ENCODE assay signal across 11 cellular contexts in the genomic region with DNA sequence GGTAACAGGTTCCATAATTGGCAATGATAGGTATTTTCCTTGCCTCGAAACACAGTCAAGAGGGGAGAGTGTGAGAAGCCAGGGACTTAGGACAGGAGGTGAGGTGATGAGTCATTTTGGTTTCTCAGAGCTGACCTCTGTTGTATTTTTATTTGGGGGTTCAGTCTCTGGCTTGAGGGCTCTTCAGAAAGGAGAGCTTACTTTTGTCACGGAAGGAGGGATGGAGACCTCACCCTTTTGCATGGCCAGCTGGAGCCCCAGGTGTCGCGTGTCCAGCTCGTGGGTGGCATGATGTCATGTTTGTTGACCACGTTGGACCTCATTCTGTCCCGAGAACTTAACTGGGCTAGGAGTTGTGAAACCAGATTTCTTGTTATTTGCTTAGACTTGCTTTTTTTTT.
DNase-seq lines count a peak whose midpoint lies in the region; ATAC-seq, FAIRE-seq and TF ChIP-seq lines count a peak whose summit lies in the region.
"Had no signal": no experiment of that assay in that cellular context is flagged by ENCODE, and none has a peak within 500 bp of the region (broad histone marks: within the 10 kb centered on the region; RNA-seq: fewer than 3 reads in every experiment).

No MANE protein-coding gene starts in this region.

- no peak overlapping the region for H3K9ac ChIP-seq in HepG2 (ENCODE audit: insufficient read depth, low read depth, low read length)

- 7% methylated on average over 7 of the region's 7 CpGs for WGBS in HepG2 (ENCODE audit: low lambda C conversion rate)

- H3K27ac Mint-ChIP-seq in activated CD4-positive, alpha-beta T cell treated with anti-CD3 and anti-CD28 coated beads, Interleukin-2, amount 10 ng/mL, durations not matched to agents 24 days and 14 days: no peak overlapping the region
- H3K27ac Mint-ChIP-seq: memory B cell had no signal

- POLR2A ChIA-PET in HepG2 (lab: Yijun Ruan, JAX): no interaction called here
- POLR2A ChIA-PET in HEK293T (lab: Yijun Ruan, JAX): no interaction called here

- H3K36me3 ChIP-seq in HepG2 (replicated peaks in 1 of 2; ENCODE audit: control insufficient read depth in 1 of 2, insufficient read depth in 2 of 2, low read length in 2 of 2): no peaks in the 10 kb centered on the region

- H2AFZ ChIP-seq in HepG2 (ENCODE audit: low read length): no peak overlapping the region

- H4K20me1 ChIP-seq in HepG2 (ENCODE audit: insufficient read depth, low read length): no peaks in the 10 kb centered on the region

- H3K4me3 Mint-ChIP-seq in activated CD4-positive, alpha-beta T cell treated with anti-CD3 and anti-CD28 coated beads, Interleukin-2, amount 10 ng/mL, durations not matched to agents 24 days and 14 days: no peak overlapping the region
- H3K4me3 Mint-ChIP-seq: memory B cell had no signal

- TF ChIP-seq EP300 in HepG2 (IDR thresholded peaks at IDR 0.05; ENCODE audit: low read depth in 2 of 2, low read length in 2 of 2): no peak
- no peak for TF ChIP-seq EP300 in HepG2 (CRISPR knock-in tag; IDR thresholded peaks at IDR 0.05; ENCODE audit: borderline replicate concordance)

- H3K27me3 ChIP-seq in HepG2 (ENCODE audit: control insufficient read depth in 1 of 2, insufficient read depth in 2 of 2, low read length in 2 of 2): peaks cover 6 to 25% of the 10 kb centered on the region in 2 experiments; a peak in 3 of 5 replicates

- no peak for TF ChIP-seq POLR2A in HepG2 (IDR thresholded peaks at IDR 0.05; ENCODE audit: insufficient read depth in 1 of 2, low read depth in 2 of 2, low read length in 2 of 2)

- intact Hi-C loops in HepG2 (cut with micrococcal nuclease; ENCODE audit: unreplicated experiment): no loop called here
- intact Hi-C loops in activated CD4-positive, alpha-beta T cell treated with anti-CD3 and anti-CD28 coated beads, Interleukin-2, amount 10 ng/mL, durations not matched to agents 24 days and 14 days (cut with micrococcal nuclease): no loop called here

- no peak for TF ChIP-seq RAD21 in HepG2 (CRISPR knock-in tag; IDR thresholded peaks at IDR 0.05)

- in situ Hi-C loops in HepG2 (cut with HindIII; ENCODE audit: extremely low pct_ligation_motif_present, low pct_unique_long_range_greater_than_20kb): no loop called here

- H3K4me1 Mint-ChIP-seq in activated CD4-positive, alpha-beta T cell treated with anti-CD3 and anti-CD28 coated beads, Interleukin-2, amount 10 ng/mL, durations not matched to agents 24 days and 14 days: no peaks in the 10 kb centered on the region

- no peaks in the 10 kb centered on the region for H3K4me1 ChIP-seq in HepG2 (ENCODE audit: insufficient read depth, low read length)

- H3K27ac ChIP-seq in HepG2 (ENCODE audit: extremely low read length, insufficient read depth, low read length): no peak overlapping the region

- no peak overlapping the region for H3K4me3 ChIP-seq in HepG2 (replicated peaks in 1 of 3; ENCODE audit: insufficient read depth in 1 of 3, low read depth in 2 of 3, low read length in 3 of 3)
- H3K4me3 ChIP-seq: skin epidermis had no signal

- no peak for FAIRE-seq in HepG2 (lab: Jason Lieb, UNC)

- TF ChIP-seq CTCF in HepG2 (CRISPR knock-in tag; IDR thresholded peaks at IDR 0.05): no peak

- no TSS peak for BruUV-seq in HepG2 (replicated peaks; lab: Mats Ljungman, UMichigan)

- H3K4me2 ChIP-seq in HepG2 (ENCODE audit: low read depth, low read length): no peak overlapping the region

- no peak for DNase-seq in HepG2 (ENCODE audit: low spot score)
- no peak for DNase-seq in activated CD4-positive, alpha-beta T cell treated with anti-CD3 and anti-CD28 coated beads, Interleukin-2, amount 10 ng/mL, durations not matched to agents 24 days and 14 days
- no peak for DNase-seq in HEK293T (ENCODE audit: extremely low spot score)
- DNase-seq in NCI-H2171 treated with DMSO at 0.1 percent for 48 hours (lab: John Stamatoyannopoulos, UW): no peak
- no peak for DNase-seq in NOMO-1 (lab: John Stamatoyannopoulos, UW; ENCODE audit: unreplicated experiment in 2 of 2)
- DNase-seq: DND-41 had no signal

- H3K36me3 Mint-ChIP-seq in activated CD4-positive, alpha-beta T cell treated with anti-CD3 and anti-CD28 coated beads, Interleukin-2, amount 10 ng/mL, durations not matched to agents 24 days and 14 days (ENCODE audit: low read depth): no peaks in the 10 kb centered on the region
- H3K36me3 Mint-ChIP-seq: memory B cell had no signal

- no peaks in the 10 kb centered on the region for H3K9me3 ChIP-seq in HepG2 (ENCODE audit: low read length)

- CTCF ChIA-PET in HepG2 (lab: Yijun Ruan, JAX; ENCODE audit: low intra/inter-chr PET ratio, low total read pairs): no interaction called here
- CTCF ChIA-PET in HEK293T (lab: Yijun Ruan, JAX): no interaction called here

- ATAC-seq in GM18520 (IDR thresholded peaks at IDR 0.05; ENCODE audit: unreplicated experiment) (peak; percentile 49), GM21447 (IDR thresholded peaks at IDR 0.05; ENCODE audit: unreplicated experiment) (peak; percentile 59), HG03103 (IDR thresholded peaks at IDR 0.05; ENCODE audit: low read depth, unreplicated experiment) (peak; percentile 36), HepG2 (no peak)

- no peaks in the 10 kb centered on the region for H3K9me3 Mint-ChIP-seq in activated CD4-positive, alpha-beta T cell treated with anti-CD3 and anti-CD28 coated beads, Interleukin-2, amount 10 ng/mL, durations not matched to agents 24 days and 14 days
- H3K9me3 Mint-ChIP-seq: memory B cell had no signal

- no peaks in the 10 kb centered on the region for H3K79me2 ChIP-seq in HepG2 (ENCODE audit: insufficient read depth, low read length)

- H3K27me3 Mint-ChIP-seq in activated CD4-positive, alpha-beta T cell treated with anti-CD3 and anti-CD28 coated beads, Interleukin-2, amount 10 ng/mL, durations not matched to agents 24 days and 14 days: peaks cover 3% of the 10 kb centered on the region
- H3K27me3 Mint-ChIP-seq: memory B cell had no signal

TF ChIP-seq in HepG2, 621 proteins besides CTCF, POLR2A, EP300 and RAD21:
- no peak for TF ChIP-seq SP2 (CRISPR knock-in tag; IDR thresholded peaks at IDR 0.05)
- 0 out of 2 replicates have a peak, but pooled peaks have one; percentile 34 for TF ChIP-seq ATF7 (IDR thresholded peaks at IDR 0.05)
- no peak for TF ChIP-seq ATF7 (CRISPR knock-in tag; IDR thresholded peaks at IDR 0.05)

TF ChIP-seq in HEK293T, 16 proteins besides CTCF, POLR2A, EP300 and RAD21:
- TF ChIP-seq SP1 (IDR thresholded peaks at IDR 0.05) (no peak), CTBP1 (IDR thresholded peaks at IDR 0.05; ENCODE audit: borderline replicate concordance) (no peak), ZNF384 (IDR thresholded peaks at IDR 0.05) (no peak), TARDBP (IDR thresholded peaks at IDR 0.05) (no peak), L3MBTL2 (conservative IDR thresholded peaks at IDR 0.05) (no peak), FOXM1 (IDR thresholded peaks at IDR 0.05; ENCODE audit: borderline replicate concordance) (no peak)
